In genomic region chr3:120567370-120568197, GRCh38 we compare ENCODE assay signal across 1 cellular context.
TF ChIP-seq lines count a peak whose summit lies in the region.

No MANE protein-coding gene starts in this region.

TF ChIP-seq in GM23338, 12 proteins besides CTCF, POLR2A, EP300 and RAD21:
- TF ChIP-seq EZH2 (IDR thresholded peaks at IDR 0.05; ENCODE audit: low read depth, unreplicated experiment) = no peak
- TF ChIP-seq POLR2AphosphoS5 (IDR thresholded peaks at IDR 0.05; ENCODE audit: low read depth) = no peak
- TF ChIP-seq JUNB (IDR thresholded peaks at IDR 0.05; ENCODE audit: unreplicated experiment) = no peak
- TF ChIP-seq NANOG (IDR thresholded peaks at IDR 0.05; ENCODE audit: borderline replicate concordance) = no peak
- TF ChIP-seq STAT1 (IDR thresholded peaks at IDR 0.05; ENCODE audit: unreplicated experiment) = no peak
